24 cellular contexts compared by ENCODE assay signal in genomic region chr6:56607111-56607752, GRCh38.
"Had no signal": no experiment of that assay in that cellular context is flagged by ENCODE, and none has a peak within 500 bp of the region (broad histone marks: within the 10 kb centered on the region; RNA-seq: fewer than 3 reads in every experiment).

No MANE protein-coding gene starts in this region.

- H3K9me3 Mint-ChIP-seq: naive B cell; naive thymus-derived CD8-positive, alpha-beta T cell had no signal

- H3K4me1 Mint-ChIP-seq: mesothelial cell of epicardium; naive B cell; naive thymus-derived CD8-positive, alpha-beta T cell had no signal

- H3K9me3 ChIP-seq: esophagus squamous epithelium, gastrocnemius medialis, heart right ventricle, left lung, lower lobe of right lung, mucosa of descending colon had no signal

- H3K27ac Mint-ChIP-seq: mesothelial cell of epicardium; naive B cell; naive thymus-derived CD8-positive, alpha-beta T cell had no signal

- H3K4me3 Mint-ChIP-seq: mesothelial cell of epicardium; naive B cell; naive thymus-derived CD8-positive, alpha-beta T cell had no signal

- H3K27me3 ChIP-seq: dorsolateral prefrontal cortex, esophagus squamous epithelium, gastrocnemius medialis, heart right ventricle, left lung had no signal

- H3K27ac ChIP-seq: coronary artery, epithelial cell of prostate, esophagus squamous epithelium, gastrocnemius medialis, heart right ventricle, left lung, lower lobe of right lung had no signal

- ATAC-seq: esophagus mucosa; gastrocnemius medialis; heart right ventricle; left cardiac atrium; left lung; left ventricle myocardium superior; lower lobe of right lung; mucosa of descending colon; naive thymus-derived CD8-positive, alpha-beta T cell had no signal

- H3K36me3 Mint-ChIP-seq: naive B cell; naive thymus-derived CD8-positive, alpha-beta T cell had no signal

- DNase-seq: dorsolateral prefrontal cortex; effector CD4-positive, alpha-beta T cell; effector memory CD4-positive, alpha-beta T cell; erythroblast; esophagus squamous epithelium; foreskin fibroblast; foreskin melanocyte; gastrocnemius medialis; glutamatergic neuron; head of caudate nucleus; heart right ventricle; hippocampal formation; left cardiac atrium; left lung; left ventricle myocardium superior; lower lobe of right lung; mesenchymal stem cell; mucosa of descending colon; naive B cell; naive thymus-derived CD8-positive, alpha-beta T cell had no signal
